Comparison of ENCODE assay signal across 2 cellular contexts in genomic region chr9:16421534-16421933, GRCh38.
TF ChIP-seq lines count a peak whose summit lies in the region.

No MANE protein-coding gene starts in this region.

TF ChIP-seq in GM23338, 12 proteins besides CTCF, POLR2A, EP300 and RAD21 (continued from another document):
- no peak for TF ChIP-seq ETS1 (IDR thresholded peaks at IDR 0.05)
- TF ChIP-seq STAT1 (IDR thresholded peaks at IDR 0.05; ENCODE audit: unreplicated experiment), result no peak
- TF ChIP-seq REST (IDR thresholded peaks at IDR 0.05; ENCODE audit: unreplicated experiment), result no peak
- TF ChIP-seq POLR2AphosphoS5 (IDR thresholded peaks at IDR 0.05; ENCODE audit: low read depth), result no peak
- TF ChIP-seq EZH2 (IDR thresholded peaks at IDR 0.05; ENCODE audit: low read depth, unreplicated experiment), result no peak

TF ChIP-seq in SK-N-SH, 30 proteins besides CTCF, POLR2A, EP300 and RAD21 (continued from another document):
- TF ChIP-seq REST (IDR thresholded peaks at IDR 0.05; ENCODE audit: low read depth, low read length), result no peak
- no peak for TF ChIP-seq TAF1 (IDR thresholded peaks at IDR 0.05; ENCODE audit: borderline replicate concordance, low read depth, low read length)
- TF ChIP-seq FOSL2 (IDR thresholded peaks at IDR 0.05; ENCODE audit: borderline replicate concordance, low read depth), result peak; percentile 22
- TF ChIP-seq JUND (IDR thresholded peaks at IDR 0.05), result peak; percentile 33; the same call in 1 of the 2 replicates
- TF ChIP-seq RCOR1 (IDR thresholded peaks at IDR 0.05; ENCODE audit: low read length), result peak; percentile 27; the same call in 1 of the 2 replicates
- peak; percentile 45; the same call in 1 of the 2 replicates for TF ChIP-seq ELF1 (IDR thresholded peaks at IDR 0.05)
- TF ChIP-seq NFIC (IDR thresholded peaks at IDR 0.05; ENCODE audit: borderline replicate concordance), result peak; percentile 39; the same call in 1 of the 2 replicates
- peak; percentile 15; the same call in 1 of the 2 replicates for TF ChIP-seq RXRA (IDR thresholded peaks at IDR 0.05; ENCODE audit: borderline replicate concordance, low read depth)
- peak; percentile 56 for TF ChIP-seq TCF12 (IDR thresholded peaks at IDR 0.05)
- peak; percentile 53 for TF ChIP-seq PBX3 (IDR thresholded peaks at IDR 0.05)
- no peak for TF ChIP-seq YY1 (IDR thresholded peaks at IDR 0.05; ENCODE audit: low read depth)
- TF ChIP-seq MEF2A (IDR thresholded peaks at IDR 0.05; ENCODE audit: borderline replicate concordance, low read depth), result no peak
